15 cellular contexts compared by ENCODE assay signal in genomic region chr6:11968241-11968806, GRCh38. TPM values are rescaled to one million over a fixed set of nuclear protein-coding genes. Genes with fewer than 3 reads are reported as not detected.
A peak's percentile ranks its signal among the peaks of the same experiment; 100 is the strongest.
DNase-seq lines count a peak whose midpoint lies in the region; ATAC-seq and FAIRE-seq lines count a peak whose summit lies in the region.
"Had no signal": no experiment of that assay in that cellular context is flagged by ENCODE, and none has a peak within 500 bp of the region (broad histone marks: within the 10 kb centered on the region; RNA-seq: fewer than 3 reads in every experiment).

No MANE protein-coding gene starts in this region.

- no peak overlapping the region for H3K4me3 ChIP-seq in mesendoderm (ENCODE audit: low read length)

- H3K18ac ChIP-seq in mesendoderm (ENCODE audit: low read length) = no peak overlapping the region

- H3K79me1 ChIP-seq in mesendoderm (ENCODE audit: low read length) = no peaks in the 10 kb centered on the region

- H4K5ac ChIP-seq in mesendoderm (ENCODE audit: low read length) = no peak overlapping the region

- intact Hi-C loops in head of caudate nucleus (cut with DNase I) = no loop called here

- H2AK5ac ChIP-seq in mesendoderm (ENCODE audit: low read length) = no peak overlapping the region

- WGBS in mesendoderm (ENCODE audit: extremely low coverage, insufficient coverage, low lambda C conversion rate) = no CpG with 5 or more reads among the region's 3 CpGs

- no peaks in the 10 kb centered on the region for H3K36me3 ChIP-seq in mesendoderm (ENCODE audit: control insufficient read depth, insufficient read depth, low read length)

- DNase-seq in mesendoderm = peak; percentile 30
- no peak for DNase-seq in OCI-M2 (lab: John Stamatoyannopoulos, UW; ENCODE audit: unreplicated experiment)
- DNase-seq in head of caudate nucleus = no peak
- DNase-seq in activated naive CD4-positive, alpha-beta T cell treated with anti-CD3 and anti-CD28 coated beads, Interleukin-2, amount 50 U/mL, for 16 hours = no peak
- no peak for DNase-seq in HTR-8/SVneo (ENCODE audit: insufficient read length, low spot score)
- DNase-seq: activated CD4-positive, alpha-beta T cell treated with anti-CD3 and anti-CD28 coated beads, Interleukin-2, amount 10 ng/mL, durations not matched to agents 7 days and 5 days; CD8-positive, alpha-beta T cell; GOT3; NCI-H1048; NCI-H82; SK-N-SH had no signal

- H3K4me2 ChIP-seq in mesendoderm (ENCODE audit: low read length) = no peak overlapping the region
- H3K4me2 ChIP-seq: SK-N-SH had no signal

- ATAC-seq in GM18861 (IDR thresholded peaks at IDR 0.05; ENCODE audit: unreplicated experiment) (peak; percentile 77), GM21723 (IDR thresholded peaks at IDR 0.05; ENCODE audit: unreplicated experiment) (peak; percentile 66), HG03432 (IDR thresholded peaks at IDR 0.05; ENCODE audit: unreplicated experiment) (peak; percentile 80)
- ATAC-seq: CD8-positive, alpha-beta T cell had no signal

- no peak overlapping the region for H2BK15ac ChIP-seq in mesendoderm (replicated peaks; ENCODE audit: low read depth)

- peaks cover 3% of the 10 kb centered on the region for H3K4me1 ChIP-seq in mesendoderm (ENCODE audit: control insufficient read depth, low read depth, low read length)

- no peak overlapping the region for H2BK120ac ChIP-seq in mesendoderm (ENCODE audit: low read depth, low read length)

- no peak overlapping the region for H3K9ac ChIP-seq in mesendoderm (ENCODE audit: low read length)
- H3K9ac ChIP-seq: SK-N-SH had no signal

- H4K8ac ChIP-seq in mesendoderm (ENCODE audit: low read depth, low read length) = no peak overlapping the region

- no peak overlapping the region for H2BK5ac ChIP-seq in mesendoderm (ENCODE audit: low read length)

- no peak overlapping the region for H3K56ac ChIP-seq in mesendoderm (ENCODE audit: low read length)

- H3K79me2 ChIP-seq in mesendoderm (ENCODE audit: control insufficient read depth, insufficient read depth, low read length) = no peaks in the 10 kb centered on the region

- H3K27ac ChIP-seq in mesendoderm (ENCODE audit: low read depth, low read length) = no peak overlapping the region
- H3K27ac ChIP-seq: HL-60 had no signal

- H3K27me3 ChIP-seq in mesendoderm (ENCODE audit: insufficient read depth, low read length, poor library complexity) = no peaks in the 10 kb centered on the region

- FAIRE-seq in HTR-8/SVneo (lab: Jason Lieb, UNC) = no peak

- H3K23ac ChIP-seq in mesendoderm (ENCODE audit: low read length) = no peak overlapping the region

- no peak overlapping the region for H3K4ac ChIP-seq in mesendoderm (ENCODE audit: low read depth, low read length)

RNA-seq across cellular contexts. Expression of gene HIVEP1, which starts 43.8 kb away (rescaled TPM):
- polyA plus RNA-seq in mesendoderm (2013, experiment 1 of 2) = 7.4 TPM
- polyA plus RNA-seq in mesendoderm (2013, experiment 2 of 2) = 7.5 TPM
